Comparison of ENCODE assay signal across 19 cellular contexts in genomic region chr5:81842795-81843377, GRCh38.
DNase-seq lines count a peak whose midpoint lies in the region; ATAC-seq and TF ChIP-seq lines count a peak whose summit lies in the region.
"Had no signal": no experiment of that assay in that cellular context is flagged by ENCODE, and none has a peak within 500 bp of the region (broad histone marks: within the 10 kb centered on the region; RNA-seq: fewer than 3 reads in every experiment).

No MANE protein-coding gene starts in this region.

- intact Hi-C loops in gastrocnemius medialis (cut with DNase I; ENCODE audit: low total_unique reads) = no loop called here

- H3K9me3 ChIP-seq in gastrocnemius medialis = no peaks in the 10 kb centered on the region
- H3K9me3 ChIP-seq in suprapubic skin = no peaks in the 10 kb centered on the region
- H3K9me3 ChIP-seq: Caco-2, gastroesophageal sphincter, right lobe of liver, SJCRH30 had no signal

- TF ChIP-seq POLR2A in gastrocnemius medialis (IDR thresholded peaks at IDR 0.05) = no peak
- TF ChIP-seq POLR2A in suprapubic skin (IDR thresholded peaks at IDR 0.05) = no peak

- peaks cover 12 to 14% of the 10 kb centered on the region in 2 donors for H3K4me1 ChIP-seq in gastrocnemius medialis
- peaks cover 16% of the 10 kb centered on the region for H3K4me1 ChIP-seq in suprapubic skin
- H3K4me1 ChIP-seq: right lobe of liver, SJCRH30 had no signal

- TF ChIP-seq CTCF in gastrocnemius medialis (IDR thresholded peaks at IDR 0.05 in 4 of 5, conservative IDR thresholded peaks at IDR 0.05 in 1 of 5) (no peak), suprapubic skin (IDR thresholded peaks at IDR 0.05) (no peak)

- DNase-seq in SIG-M5 treated with dmso at 0.1 percent for 504 hours (lab: John Stamatoyannopoulos, UW; ENCODE audit: unreplicated experiment) (peak; percentile 53), SIG-M5 (lab: John Stamatoyannopoulos, UW) (no peak), NCI-H82 treated with DMSO at 0.1 percent for 48 hours (lab: John Stamatoyannopoulos, UW; ENCODE audit: unreplicated experiment) (peak; percentile 11), gastrocnemius medialis (no peak), SW480 (ENCODE audit: low spot score) (no peak), suprapubic skin (ENCODE audit: low spot score in 2 of 2) (no peak), OCI-M2 (lab: John Stamatoyannopoulos, UW; ENCODE audit: unreplicated experiment) (no peak)
- DNase-seq: activated CD4-positive, alpha-beta T cell treated with anti-CD3 and anti-CD28 coated beads for 36 hours; activated CD8-positive, alpha-beta memory T cell treated with anti-CD3 and anti-CD28 coated beads, Interleukin-2, amount 50 U/mL, for 48 hours; anterior cingulate cortex; Caco-2; NCI-H2107; right lobe of liver; SJCRH30; stimulated activated CD4-positive, alpha-beta T cell treated with anti-CD3 and anti-CD28 coated beads, Interleukin-1b, Interleukin-23, amount 100 ng/mL, for 48 hours; T1000 had no signal

- 53% methylated on average over 6 of the region's 6 CpGs for WGBS in suprapubic skin

- H3K4me3 ChIP-seq in gastrocnemius medialis = peak overlapping the region in 1 of 4 donors; percentile 9
- H3K4me3 ChIP-seq in suprapubic skin = no peak overlapping the region
- H3K4me3 ChIP-seq: coronary artery, gastroesophageal sphincter, right lobe of liver, SJCRH30 had no signal

- H3K27ac ChIP-seq in gastrocnemius medialis (peak overlapping the region; percentile 21 to 49 (median 26)), suprapubic skin (no peak overlapping the region)
- H3K27ac ChIP-seq: coronary artery, gastroesophageal sphincter, right lobe of liver, SJCRH30 had no signal

- H3K27me3 ChIP-seq in gastrocnemius medialis (no peaks in the 10 kb centered on the region), suprapubic skin (no peaks in the 10 kb centered on the region)
- H3K27me3 ChIP-seq: gastroesophageal sphincter, right lobe of liver, SJCRH30 had no signal

- peak; percentile 88 for ATAC-seq in esophagus mucosa
- ATAC-seq in gastrocnemius medialis = peak; percentile 82 to 92
- ATAC-seq: activated CD4-positive, alpha-beta T cell treated with anti-CD3 and anti-CD28 coated beads for 36 hours; gastroesophageal sphincter; right lobe of liver had no signal

- in situ Hi-C loops in gastrocnemius medialis (cut with MboI; ENCODE audit: low sequenced_read_pairs in 4 of 4) = loop anchor here in 2 of 4 donors (10.0 kb wide), 2 partner anchors 88 to 338 kb away; partner anchors contain the start of gene SSBP2 (in 1 of the 2)

- no peak for TF ChIP-seq EP300 in suprapubic skin (IDR thresholded peaks at IDR 0.05)

- no peaks in the 10 kb centered on the region for H3K36me3 ChIP-seq in gastrocnemius medialis
- no peaks in the 10 kb centered on the region for H3K36me3 ChIP-seq in suprapubic skin
- H3K36me3 ChIP-seq: gastroesophageal sphincter, right lobe of liver, SJCRH30 had no signal

Comparison
In these comparisons a context has a peak if more than half of its experiments do, and no peak if none do; other contexts are left out.
1. DNase-seq: peak in SIG-M5 treated with dmso at 0.1 percent for 504 hours (single experiment) and NCI-H82 treated with DMSO at 0.1 percent for 48 hours (single experiment); none in SIG-M5 (single experiment), gastrocnemius medialis (0 of 2), SW480 (single experiment), suprapubic skin (0 of 2) and OCI-M2 (single experiment).